8 cellular contexts compared by ENCODE assay signal in genomic region chr1:87149166-87150065, GRCh38.
DNase-seq lines count a peak whose midpoint lies in the region; ATAC-seq and TF ChIP-seq lines count a peak whose summit lies in the region.

No MANE protein-coding gene starts in this region.

- TF ChIP-seq EP300 in sigmoid colon (IDR thresholded peaks at IDR 0.05) (no peak), upper lobe of left lung (IDR thresholded peaks at IDR 0.05) (no peak)

- TF ChIP-seq POLR2A in sigmoid colon (IDR thresholded peaks at IDR 0.05) (no peak), upper lobe of left lung (IDR thresholded peaks at IDR 0.05) (no peak)

- H3K9me3 ChIP-seq in sigmoid colon (no peaks in the 10 kb centered on the region), upper lobe of left lung (no peaks in the 10 kb centered on the region)

- TF ChIP-seq CTCF in HFF-Myc (IDR thresholded peaks at IDR 0.05; ENCODE audit: low read depth, low read length, missing control alignments) (no peak), foreskin keratinocyte (conservative IDR thresholded peaks at IDR 0.05) (no peak), sigmoid colon (IDR thresholded peaks at IDR 0.05) (no peak), upper lobe of left lung (IDR thresholded peaks at IDR 0.05) (no peak)

- no peaks in the 10 kb centered on the region for H3K36me3 ChIP-seq in sigmoid colon
- H3K36me3 ChIP-seq in upper lobe of left lung: no peaks in the 10 kb centered on the region

- 78% methylated on average over 7 of the region's 7 CpGs for WGBS in sigmoid colon, 2 donors
- WGBS in upper lobe of left lung, 2 donors: 79 to 85% methylated on average over 7 of the region's 7 CpGs

- H3K27ac ChIP-seq in foreskin keratinocyte: no peak overlapping the region
- H3K27ac ChIP-seq in sigmoid colon: peak overlapping the region in 3 of 4 donors; percentile 16 to 48 (median 20)
- H3K27ac ChIP-seq in upper lobe of left lung: peak overlapping the region in 2 of 4 donors; percentile 9 to 20

- peaks cover 6% of the 10 kb centered on the region for H3K4me1 ChIP-seq in foreskin keratinocyte
- H3K4me1 ChIP-seq in sigmoid colon: peaks cover 0 to 17% (median 5%) of the 10 kb centered on the region in 4 donors
- H3K4me1 ChIP-seq in upper lobe of left lung: peaks cover 4 to 16% (median 12%) of the 10 kb centered on the region in 4 donors

- no peak overlapping the region for H3K4me3 ChIP-seq in HFF-Myc (replicated peaks; ENCODE audit: low read depth, low read length)
- no peak overlapping the region for H3K4me3 ChIP-seq in sigmoid colon
- no peak overlapping the region for H3K4me3 ChIP-seq in upper lobe of left lung

- H3K27me3 ChIP-seq in foreskin keratinocyte (no peaks in the 10 kb centered on the region), sigmoid colon (no peaks in the 10 kb centered on the region), upper lobe of left lung (no peaks in the 10 kb centered on the region)

- intact Hi-C loops in sigmoid colon (cut with DNase I): loop anchor here (5.0 kb wide), 1 partner anchor 183 kb away; no protein-coding TSS in a partner anchor

- DNase-seq in HFF-Myc (ENCODE audit: extremely low read depth, low read depth): peak; percentile 52
- DNase-seq in RPMI7951 (ENCODE audit: low read depth): peak; percentile 83
- peak; percentile 38 to 77 for DNase-seq in foreskin keratinocyte
- no peak for DNase-seq in sigmoid colon
- DNase-seq in upper lobe of left lung: no peak

- ATAC-seq in foreskin keratinocyte (peak; percentile 55), upper lobe of left lung (ENCODE audit: low FRiP score in 2 of 2) (no peak), HG02840 (IDR thresholded peaks at IDR 0.05; ENCODE audit: low FRiP score, unreplicated experiment) (no peak), HG02571 (IDR thresholded peaks at IDR 0.05; ENCODE audit: unreplicated experiment) (no peak), GM19035 (IDR thresholded peaks at IDR 0.05; ENCODE audit: unreplicated experiment) (no peak)

Comparison
In these comparisons a context has a peak if more than half of its experiments do, and no peak if none do; other contexts are left out.
1. DNase-seq: peak in HFF-Myc (single experiment), RPMI7951 (single experiment) and foreskin keratinocyte (2 of 2); none in sigmoid colon (single experiment) and upper lobe of left lung (0 of 2).